Comparison of ENCODE assay signal across 11 cellular contexts in genomic region chr17:82863646-82863940, GRCh38. TPM values are rescaled to one million over a fixed set of nuclear protein-coding genes. Genes with fewer than 3 reads are reported as not detected.
DNase-seq lines count a peak whose midpoint lies in the region; ATAC-seq and TF ChIP-seq lines count a peak whose summit lies in the region.
"Had no signal": no experiment of that assay in that cellular context is flagged by ENCODE, and none has a peak within 500 bp of the region (broad histone marks: within the 10 kb centered on the region; RNA-seq: fewer than 3 reads in every experiment).

No MANE protein-coding gene starts in this region.

- ATAC-seq in activated CD4-positive, alpha-beta T cell treated with anti-CD3 and anti-CD28 coated beads for 36 hours = no peak
- no peak for ATAC-seq in effector memory CD8-positive, alpha-beta T cell (replicated peaks)
- no peak for ATAC-seq in stimulated activated naive CD8-positive, alpha-beta T cell treated with anti-CD3 and anti-CD28 coated beads, Interleukin-15, amount 100 ng/mL, for 72 hours
- ATAC-seq in HG03460 (IDR thresholded peaks at IDR 0.05; ENCODE audit: unreplicated experiment) = no peak
- ATAC-seq: gastroesophageal sphincter had no signal

- H3K27me3 Mint-ChIP-seq in activated CD4-positive, alpha-beta T cell treated with anti-CD3 and anti-CD28 coated beads for 36 hours = no peaks in the 10 kb centered on the region
- no peaks in the 10 kb centered on the region for H3K27me3 Mint-ChIP-seq in effector memory CD8-positive, alpha-beta T cell
- no peaks in the 10 kb centered on the region for H3K27me3 Mint-ChIP-seq in stimulated activated naive CD8-positive, alpha-beta T cell treated with anti-CD3 and anti-CD28 coated beads, Interleukin-15, amount 100 ng/mL, for 72 hours

- CTCF ChIA-PET in activated CD4-positive, alpha-beta T cell treated with anti-CD3 and anti-CD28 coated beads for 36 hours (lab: Charles Lee) = interaction anchor here (1.0 to 3.0 kb wide), 5 partner anchors 9 to 44 kb away, joined by 6 to 14 read pairs (median 7); no protein-coding TSS in a partner anchor
- CTCF ChIA-PET in RWPE1 (lab: Yijun Ruan, JAX) = no interaction called here

- peak overlapping the region; percentile 91 for H3K27ac Mint-ChIP-seq in activated CD4-positive, alpha-beta T cell treated with anti-CD3 and anti-CD28 coated beads for 36 hours
- peak overlapping the region; percentile 98 to 99 for H3K27ac Mint-ChIP-seq in effector memory CD8-positive, alpha-beta T cell
- H3K27ac Mint-ChIP-seq in stimulated activated naive CD8-positive, alpha-beta T cell treated with anti-CD3 and anti-CD28 coated beads, Interleukin-15, amount 100 ng/mL, for 72 hours = no peak overlapping the region

- H3K36me3 Mint-ChIP-seq in activated CD4-positive, alpha-beta T cell treated with anti-CD3 and anti-CD28 coated beads for 36 hours (ENCODE audit: low read depth) = peaks cover 7% of the 10 kb centered on the region
- H3K36me3 Mint-ChIP-seq in effector memory CD8-positive, alpha-beta T cell (ENCODE audit: insufficient read depth) = peaks cover 17% of the 10 kb centered on the region

- no peaks in the 10 kb centered on the region for H3K9me3 Mint-ChIP-seq in activated CD4-positive, alpha-beta T cell treated with anti-CD3 and anti-CD28 coated beads for 36 hours (ENCODE audit: low read depth)
- no peaks in the 10 kb centered on the region for H3K9me3 Mint-ChIP-seq in effector memory CD8-positive, alpha-beta T cell
- H3K9me3 Mint-ChIP-seq in stimulated activated naive CD8-positive, alpha-beta T cell treated with anti-CD3 and anti-CD28 coated beads, Interleukin-15, amount 100 ng/mL, for 72 hours = no peaks in the 10 kb centered on the region

- no peak overlapping the region for H3K4me3 Mint-ChIP-seq in activated CD4-positive, alpha-beta T cell treated with anti-CD3 and anti-CD28 coated beads for 36 hours
- peak overlapping the region; percentile 85 to 95 for H3K4me3 Mint-ChIP-seq in effector memory CD8-positive, alpha-beta T cell
- peak overlapping the region; percentile 73 to 96 for H3K4me3 Mint-ChIP-seq in stimulated activated naive CD8-positive, alpha-beta T cell treated with anti-CD3 and anti-CD28 coated beads, Interleukin-15, amount 100 ng/mL, for 72 hours

- peak overlapping the region; percentile 52 for H3K27ac ChIP-seq in RWPE1

- TF ChIP-seq CTCF in RWPE1 (conservative IDR thresholded peaks at IDR 0.05; ENCODE audit: low read depth) = no peak

- no peak for DNase-seq in activated CD4-positive, alpha-beta T cell treated with anti-CD3 and anti-CD28 coated beads for 36 hours
- DNase-seq in activated CD4-positive, alpha-beta T cell treated with anti-CD3 and anti-CD28 coated beads, Interleukin-2, amount 50 U/mL, for 1 hour = no peak
- DNase-seq in RWPE1 (ENCODE audit: low spot score) (no peak), NCI-H2227 (lab: John Stamatoyannopoulos, UW; ENCODE audit: unreplicated experiment) (no peak)
- DNase-seq in effector memory CD8-positive, alpha-beta T cell = no peak
- DNase-seq in stimulated activated naive CD8-positive, alpha-beta T cell treated with anti-CD3 and anti-CD28 coated beads, Interleukin-15, amount 100 ng/mL, for 72 hours = no peak
- no peak for DNase-seq in stimulated activated CD4-positive, alpha-beta T cell treated with anti-CD3 and anti-CD28 coated beads, Interleukin-1b, Interleukin-23, amount 100 ng/mL, for 48 hours
- DNase-seq: midbrain had no signal

- peaks cover 74% of the 10 kb centered on the region for H3K4me1 Mint-ChIP-seq in activated CD4-positive, alpha-beta T cell treated with anti-CD3 and anti-CD28 coated beads for 36 hours
- peaks cover 44 to 58% of the 10 kb centered on the region in 2 donors for H3K4me1 Mint-ChIP-seq in effector memory CD8-positive, alpha-beta T cell (ENCODE audit: low read depth in 2 of 2)
- peaks cover 92% of the 10 kb centered on the region for H3K4me1 Mint-ChIP-seq in stimulated activated naive CD8-positive, alpha-beta T cell treated with anti-CD3 and anti-CD28 coated beads, Interleukin-15, amount 100 ng/mL, for 72 hours

- intact Hi-C loops in activated CD4-positive, alpha-beta T cell treated with anti-CD3 and anti-CD28 coated beads for 36 hours (cut with DNase I, micrococcal nuclease) = no loop called here

- POLR2A ChIA-PET in activated CD4-positive, alpha-beta T cell treated with anti-CD3 and anti-CD28 coated beads for 36 hours (lab: Charles Lee) = interaction anchor here (0.7 to 1.9 kb wide), 2 partner anchors 11 to 22 kb away, joined by 4 to 6 read pairs; no protein-coding TSS in a partner anchor
- POLR2A ChIA-PET in RWPE1 (lab: Yijun Ruan, JAX; ENCODE audit: low non-redundant PET) = no interaction called here

RNA-seq across cellular contexts. Expression of gene ZNF750, which starts 23.8 kb away (rescaled TPM):
- not detected for total RNA-seq in activated CD4-positive, alpha-beta T cell treated with anti-CD3 and anti-CD28 coated beads for 36 hours
- total RNA-seq: tibial nerve had no signal

Comparison
In these comparisons a context has a peak if more than half of its experiments do, and no peak if none do; other contexts are left out.
1. H3K27ac Mint-ChIP-seq: peak in activated CD4-positive, alpha-beta T cell treated with anti-CD3 and anti-CD28 coated beads for 36 hours (single experiment) and effector memory CD8-positive, alpha-beta T cell (2 of 2); none in stimulated activated naive CD8-positive, alpha-beta T cell treated with anti-CD3 and anti-CD28 coated beads, Interleukin-15, amount 100 ng/mL, for 72 hours (0 of 2).